ENCODE assay signal across 12 cellular contexts in the genomic region with DNA sequence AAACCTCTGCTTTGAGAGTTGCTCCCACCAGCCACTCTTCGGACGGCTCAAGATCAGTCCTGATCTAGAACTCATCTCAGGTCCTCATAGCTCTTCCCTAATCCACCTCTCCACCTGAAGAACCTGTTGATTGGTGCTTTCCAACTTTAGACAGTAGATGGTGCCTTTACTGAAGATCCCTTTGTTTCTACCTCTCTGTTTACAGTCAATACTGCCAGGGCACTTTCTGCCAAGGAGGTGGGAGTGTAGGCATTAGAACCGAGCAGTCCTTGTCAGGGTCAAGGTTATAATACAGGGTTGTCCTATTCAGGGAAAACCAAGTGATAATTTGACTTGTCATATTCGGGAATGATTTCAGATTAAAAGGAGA. TPM values are rescaled to one million over a fixed set of nuclear protein-coding genes. Genes with fewer than 3 reads are reported as not detected.
DNase-seq lines count a peak whose midpoint lies in the region; ATAC-seq and TF ChIP-seq lines count a peak whose summit lies in the region.
"Had no signal": no experiment of that assay in that cellular context is flagged by ENCODE, and none has a peak within 500 bp of the region (broad histone marks: within the 10 kb centered on the region; RNA-seq: fewer than 3 reads in every experiment).

No MANE protein-coding gene starts in this region.

- in situ Hi-C loops in Caki2 (cut with HindIII; ENCODE audit: low pct_unique_long_range_greater_than_20kb, low sequenced_read_pairs) = no loop called here

- peaks cover 52% of the 10 kb centered on the region for H3K27me3 Mint-ChIP-seq in nephron progenitor cell (ENCODE audit: low read depth, poor library complexity)

- peak; percentile 31 for TF ChIP-seq CTCF in epithelial cell of proximal tubule (conservative IDR thresholded peaks at IDR 0.05; ENCODE audit: low read depth, low read length)
- no peak for TF ChIP-seq CTCF in nephron progenitor cell (IDR thresholded peaks at IDR 0.05)
- TF ChIP-seq CTCF in foreskin fibroblast (IDR thresholded peaks at IDR 0.05; ENCODE audit: low read depth, low read length) = no peak

- no peaks in the 10 kb centered on the region for H3K36me3 Mint-ChIP-seq in nephron progenitor cell (ENCODE audit: low read depth)

- no peaks in the 10 kb centered on the region for H3K9me3 Mint-ChIP-seq in nephron progenitor cell
- H3K9me3 Mint-ChIP-seq: activated CD4-positive, alpha-beta memory T cell treated with anti-CD3 and anti-CD28 coated beads, Interleukin-2, amount 10 ng/mL, durations not matched to agents 7 days and 5 days had no signal

- H3K4me3 ChIP-seq in epithelial cell of proximal tubule (ENCODE audit: low read depth, low read length) = peak overlapping the region; percentile 88
- peak overlapping the region in 1 of 2 donors; percentile 58 for H3K4me3 ChIP-seq in foreskin fibroblast (ENCODE audit: low read depth in 1 of 2, low read length in 2 of 2)

- ATAC-seq in GM19023 (IDR thresholded peaks at IDR 0.05; ENCODE audit: unreplicated experiment) (no peak), GM21390 (IDR thresholded peaks at IDR 0.05; ENCODE audit: unreplicated experiment) (no peak)

- DNase-seq in Caki2 (ENCODE audit: low read depth) = peak; percentile 29
- DNase-seq in NCI-H526 (lab: John Stamatoyannopoulos, UW) = peak; percentile 15 to 54
- DNase-seq in epithelial cell of proximal tubule (ENCODE audit: low read depth) = no peak
- no peak for DNase-seq in nephron progenitor cell
- no peak for DNase-seq in foreskin fibroblast
- DNase-seq in T-helper 1 cell = no peak
- DNase-seq: activated CD4-positive, alpha-beta memory T cell treated with anti-CD3 and anti-CD28 coated beads, Interleukin-2, amount 10 ng/mL, durations not matched to agents 7 days and 5 days; erythroblast; GOT3; NCI-H1930 had no signal

- H3K27ac Mint-ChIP-seq in nephron progenitor cell = no peak overlapping the region
- H3K27ac Mint-ChIP-seq: activated CD4-positive, alpha-beta memory T cell treated with anti-CD3 and anti-CD28 coated beads, Interleukin-2, amount 10 ng/mL, durations not matched to agents 7 days and 5 days had no signal

- H3K4me1 Mint-ChIP-seq in nephron progenitor cell = peaks cover 51% of the 10 kb centered on the region

- peak overlapping the region; percentile 86 for H3K4me3 Mint-ChIP-seq in nephron progenitor cell
- H3K4me3 Mint-ChIP-seq: activated CD4-positive, alpha-beta memory T cell treated with anti-CD3 and anti-CD28 coated beads, Interleukin-2, amount 10 ng/mL, durations not matched to agents 7 days and 5 days had no signal

RNA-seq across cellular contexts. Expression of a gene that starts 1.2 kb away (rescaled TPM):
- 0.49 and 0.84 TPM in 2 replicates for total RNA-seq in Caki2 (2014; rRNA removed; shearing (Covaris generic); ENCODE audit: low replicate concordance)
- total RNA-seq in epithelial cell of proximal tubule = 2.5 and 3.2 TPM in 2 replicates
- total RNA-seq: activated CD4-positive, alpha-beta memory T cell treated with anti-CD3 and anti-CD28 coated beads, Interleukin-2, amount 10 ng/mL, durations not matched to agents 7 days and 5 days had no signal

Comparison
In these comparisons a context has a peak if more than half of its experiments do, and no peak if none do; other contexts are left out.
1. DNase-seq: peak in Caki2 (single experiment) and NCI-H526 (2 of 2); none in epithelial cell of proximal tubule (single experiment), nephron progenitor cell (single experiment), foreskin fibroblast (0 of 2) and T-helper 1 cell (0 of 5).